Comparison of ENCODE assay signal across 8 cellular contexts in the genomic region with DNA sequence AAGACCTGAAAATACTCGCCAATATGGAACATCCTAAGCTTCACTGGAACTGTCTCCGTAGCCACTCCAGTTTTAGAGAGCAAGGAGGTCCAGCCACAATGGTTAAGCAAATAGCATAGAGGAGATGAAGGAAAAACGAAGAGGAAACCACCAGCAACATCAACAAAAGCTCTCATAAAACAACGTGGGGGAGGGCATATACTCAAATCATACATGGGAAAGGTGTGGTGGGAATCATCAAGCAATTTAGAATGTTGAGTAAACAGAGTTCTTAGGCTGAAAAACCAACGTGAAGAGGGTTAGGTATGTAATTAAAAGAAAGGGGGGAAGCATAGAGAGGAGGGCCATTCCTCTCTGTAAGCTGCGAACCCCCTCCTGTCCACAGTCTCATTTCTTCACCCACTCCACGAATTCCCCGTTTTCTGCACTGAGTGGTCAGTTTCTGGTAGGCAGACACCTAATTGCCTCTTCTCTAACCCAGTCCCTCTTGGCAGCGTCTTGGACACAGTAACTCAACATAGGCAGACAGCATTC. TPM values are rescaled to one million over a fixed set of nuclear protein-coding genes. Genes with fewer than 3 reads are reported as not detected.
DNase-seq lines count a peak whose midpoint lies in the region; ATAC-seq and TF ChIP-seq lines count a peak whose summit lies in the region.

No MANE protein-coding gene starts in this region.

- no peaks in the 10 kb centered on the region for H3K27me3 Mint-ChIP-seq in mesothelial cell of epicardium (ENCODE audit: low read depth)
- H3K27me3 Mint-ChIP-seq in activated T-cell treated with anti-CD3 and anti-CD28 coated beads, Interleukin-2, amount 50 U/mL, for 72 hours (ENCODE audit: low read depth) = no peaks in the 10 kb centered on the region

- H3K36me3 ChIP-seq in GM06990 (ENCODE audit: control insufficient read depth, insufficient read depth, low read length) (no peaks in the 10 kb centered on the region; the same call in 1 of the 2 replicates), OCI-LY7 (ENCODE audit: insufficient read depth, low read length) (no peaks in the 10 kb centered on the region), sigmoid colon (no peaks in the 10 kb centered on the region)

- H3K9me2 ChIP-seq in OCI-LY7 (ENCODE audit: insufficient read depth, low read length) = no peaks in the 10 kb centered on the region

- peaks cover 55% of the 10 kb centered on the region for H3K79me2 ChIP-seq in OCI-LY7 (ENCODE audit: insufficient read depth, low read depth, low read length)

- peak overlapping the region; percentile 79 for H3K4me3 ChIP-seq in GM06990 (replicated peaks; ENCODE audit: low read depth, low read length)
- peak overlapping the region; percentile 99 for H3K4me3 ChIP-seq in OCI-LY7 (ENCODE audit: low read depth, low read length, poor library complexity, severe bottlenecking)
- peak overlapping the region; percentile 99 for H3K4me3 ChIP-seq in fibroblast of the aortic adventitia (ENCODE audit: low read depth, low read length)
- H3K4me3 ChIP-seq in sigmoid colon = peak overlapping the region; percentile 87 to 93 (median 90)

- no peak overlapping the region for H3K4me3 Mint-ChIP-seq in mesothelial cell of epicardium
- no peak overlapping the region for H3K4me3 Mint-ChIP-seq in activated T-cell treated with anti-CD3 and anti-CD28 coated beads, Interleukin-2, amount 50 U/mL, for 72 hours

- peak overlapping the region; percentile 70; the same call in 1 of the 2 replicates for H2AFZ ChIP-seq in OCI-LY7 (ENCODE audit: low read length)

- intact Hi-C loops in OCI-LY7 (cut with micrococcal nuclease; ENCODE audit: unreplicated experiment) = loop anchor here (5.0 kb wide), 2 partner anchors 150 to 710 kb away; partner anchors contain the start of genes CYB5RL, MRPL37 and PARS2
- intact Hi-C loops in sigmoid colon (cut with DNase I) = loop anchor here (2.0 to 5.0 kb wide), 5 partner anchors 101 to 355 kb away; partner anchors contain the start of genes NDC1 and SSBP3

- H3K4me1 ChIP-seq in OCI-LY7 (ENCODE audit: insufficient read depth, low read length, poor library complexity, severe bottlenecking) (peaks cover 41% of the 10 kb centered on the region), sigmoid colon (peaks cover 0 to 64% (median 56%) of the 10 kb centered on the region in 4 donors)

- H3K27me3 ChIP-seq in GM06990 (replicated peaks; ENCODE audit: control insufficient read depth, insufficient read depth, low read length) = no peaks in the 10 kb centered on the region
- no peaks in the 10 kb centered on the region for H3K27me3 ChIP-seq in sigmoid colon

- H3K27ac ChIP-seq in OCI-LY7 (ENCODE audit: low read depth, low read length, poor library complexity, severe bottlenecking) (peak overlapping the region; percentile 72), sigmoid colon (peak overlapping the region; percentile 96 to 98 (median 97))

- TF ChIP-seq POLR2A in sigmoid colon (IDR thresholded peaks at IDR 0.05) = no peak

- WGBS in sigmoid colon, 2 donors = 1 to 2% methylated on average over 9 of the region's 9 CpGs

- H3K9me3 Mint-ChIP-seq in mesothelial cell of epicardium = no peaks in the 10 kb centered on the region
- H3K9me3 Mint-ChIP-seq in activated T-cell treated with anti-CD3 and anti-CD28 coated beads, Interleukin-2, amount 50 U/mL, for 72 hours = no peaks in the 10 kb centered on the region

- no peaks in the 10 kb centered on the region for H3K36me3 Mint-ChIP-seq in mesothelial cell of epicardium
- H3K36me3 Mint-ChIP-seq in activated T-cell treated with anti-CD3 and anti-CD28 coated beads, Interleukin-2, amount 50 U/mL, for 72 hours (ENCODE audit: insufficient read depth in 2 of 2) = peaks cover 0 to 4% of the 10 kb centered on the region in 2 donors

- BruUV-seq in OCI-LY7 (replicated peaks; lab: Mats Ljungman, UMichigan) = no TSS peak

- DNase-seq in GM06990 (ENCODE audit: extremely low read depth, insufficient read length) = no peak
- DNase-seq in OCI-LY7 (ENCODE audit: low spot score) = peak; percentile 5
- DNase-seq in fibroblast of the aortic adventitia (ENCODE audit: low read depth) = peak; percentile 67
- DNase-seq in sigmoid colon = no peak
- no peak for DNase-seq in mesothelial cell of epicardium (ENCODE audit: low spot score in 2 of 2, unreplicated experiment in 2 of 2)
- no peak for DNase-seq in activated T-cell treated with anti-CD3 and anti-CD28 coated beads, Interleukin-2, amount 50 U/mL, for 72 hours

- no peak overlapping the region for H3K27ac Mint-ChIP-seq in mesothelial cell of epicardium
- no peak overlapping the region for H3K27ac Mint-ChIP-seq in activated T-cell treated with anti-CD3 and anti-CD28 coated beads, Interleukin-2, amount 50 U/mL, for 72 hours

- peak overlapping the region; percentile 98 for H3K4me2 ChIP-seq in OCI-LY7 (ENCODE audit: low read length)

- CTCF ChIA-PET in OCI-LY7 (lab: Charles Lee; ENCODE audit: unreplicated experiment) = interaction anchor here (0.5 to 0.8 kb wide), 2 partner anchors 16 to 159 kb away, joined by 3 read pairs; no protein-coding TSS in a partner anchor

- TF ChIP-seq EP300 in sigmoid colon (IDR thresholded peaks at IDR 0.05) = no peak

- TF ChIP-seq CTCF in GM06990 (IDR thresholded peaks at IDR 0.05; ENCODE audit: insufficient read depth, low read length, poor library complexity, severe bottlenecking) (no peak), OCI-LY7 (conservative IDR thresholded peaks at IDR 0.05; ENCODE audit: low read length) (no peak), fibroblast of the aortic adventitia (IDR thresholded peaks at IDR 0.05; ENCODE audit: insufficient read depth, low read length) (no peak), sigmoid colon (IDR thresholded peaks at IDR 0.05) (no peak), mesothelial cell of epicardium (IDR thresholded peaks at IDR 0.05; ENCODE audit: unreplicated experiment) (no peak)

- H3K4me1 Mint-ChIP-seq in mesothelial cell of epicardium = peaks cover 20% of the 10 kb centered on the region
- H3K4me1 Mint-ChIP-seq in activated T-cell treated with anti-CD3 and anti-CD28 coated beads, Interleukin-2, amount 50 U/mL, for 72 hours (ENCODE audit: low read depth) = peaks cover 55% of the 10 kb centered on the region

- ATAC-seq in HG02610 (IDR thresholded peaks at IDR 0.05; ENCODE audit: unreplicated experiment) = no peak
- no peak for ATAC-seq in HG03139 (IDR thresholded peaks at IDR 0.05; ENCODE audit: unreplicated experiment)
- no peak for ATAC-seq in activated T-cell treated with anti-CD3 and anti-CD28 coated beads, Interleukin-2, amount 50 U/mL, for 72 hours (replicated peaks in 1 of 2)

- H4K20me1 ChIP-seq in OCI-LY7 (ENCODE audit: insufficient read depth, low read length) = peaks cover 16% of the 10 kb centered on the region; the same call in 1 of the 2 replicates

- POLR2A ChIA-PET in OCI-LY7 (lab: Charles Lee) = interaction anchor here (0.5 to 2.8 kb wide), 6 partner anchors 8 to 150 kb away, joined by 3 to 9 read pairs (median 5); partner anchors contain the start of genes IFT25 and LRRC42

- no peaks in the 10 kb centered on the region for H3K9me3 ChIP-seq in OCI-LY7 (ENCODE audit: low read length)
- H3K9me3 ChIP-seq in sigmoid colon = no peaks in the 10 kb centered on the region

RNA-seq across cellular contexts. Expression of gene TMEM59, which starts 1.0 kb away (rescaled TPM):
- 74.5 and 76.7 TPM in 2 replicates for total RNA-seq in OCI-LY7 (2014; rRNA removed; shearing (Covaris generic))
- 94.5 and 95.4 TPM in 2 replicates for total RNA-seq in OCI-LY7 (2022)
- total RNA-seq in fibroblast of the aortic adventitia (ENCODE audit: low replicate concordance) = 278 and 356 TPM in 2 replicates
- total RNA-seq in sigmoid colon = 100 to 1,000 TPM; 114 to 299 (median 237) TPM
- 100 to 1,000 TPM; 160 to 268 (median 187) TPM for polyA plus RNA-seq in sigmoid colon
- 211 to 225 TPM (median 223 TPM) in 3 replicates for total RNA-seq in mesothelial cell of epicardium
- 100 to 1,000 TPM; 148 to 179 TPM for total RNA-seq in activated T-cell treated with anti-CD3 and anti-CD28 coated beads, Interleukin-2, amount 50 U/mL, for 72 hours

RNA-seq across cellular contexts. Expression of gene TCEANC2, which starts 1.4 kb away (rescaled TPM):
- 4.9 and 5.1 TPM in 2 replicates for total RNA-seq in OCI-LY7 (2014; rRNA removed; shearing (Covaris generic))
- total RNA-seq in OCI-LY7 (2022) (9.5 and 10.4 TPM in 2 replicates), fibroblast of the aortic adventitia (ENCODE audit: low replicate concordance) (5.4 and 5.5 TPM in 2 replicates), sigmoid colon (1 to 10 TPM; 6.1 to 6.9 (median 6.6) TPM), mesothelial cell of epicardium (6.8 to 9.2 TPM (median 7.8 TPM) in 3 replicates)
- polyA plus RNA-seq in sigmoid colon = 1 to 10 TPM; 1.8 to 3.6 (median 2.3) TPM
- 10 to 100 TPM; 13.8 to 17.0 TPM for total RNA-seq in activated T-cell treated with anti-CD3 and anti-CD28 coated beads, Interleukin-2, amount 50 U/mL, for 72 hours

RNA-seq across cellular contexts. Expression of gene LDLRAD1, which starts 34.0 kb away (rescaled TPM):
- total RNA-seq in OCI-LY7 (2014; rRNA removed; shearing (Covaris generic)) = not detected in 2 replicates
- not detected in 2 replicates for total RNA-seq in OCI-LY7 (2022)
- not detected in 2 replicates for total RNA-seq in fibroblast of the aortic adventitia (ENCODE audit: low replicate concordance)
- total RNA-seq in sigmoid colon = not detected
- not detected for polyA plus RNA-seq in sigmoid colon
- not detected in 3 replicates for total RNA-seq in mesothelial cell of epicardium
- total RNA-seq in activated T-cell treated with anti-CD3 and anti-CD28 coated beads, Interleukin-2, amount 50 U/mL, for 72 hours = not detected

Comparison
In these comparisons a context has a peak if more than half of its experiments do, and no peak if none do; other contexts are left out.
1. DNase-seq: peak in OCI-LY7 (single experiment) and fibroblast of the aortic adventitia (single experiment); none in GM06990 (single experiment), sigmoid colon (single experiment), mesothelial cell of epicardium (0 of 2) and activated T-cell treated with anti-CD3 and anti-CD28 coated beads, Interleukin-2, amount 50 U/mL, for 72 hours (0 of 2).
2. Peak in every context shown above with its lines, with median percentiles within 50 percentile points of each other: H3K4me3 ChIP-seq.